ENCODE assay signal across 2 cellular contexts in genomic region chr1:25879675-25880074, GRCh38.
TF ChIP-seq lines count a peak whose summit lies in the region.

No MANE protein-coding gene starts in this region.

TF ChIP-seq in Ishikawa, 13 proteins besides CTCF, POLR2A, EP300 and RAD21:
- TF ChIP-seq FOXM1 (IDR thresholded peaks at IDR 0.05; ENCODE audit: borderline replicate concordance, low read depth) (peak; percentile 46; the same call in 1 of the 2 replicates), TCF12 (IDR thresholded peaks at IDR 0.05; ENCODE audit: low read depth) (peak; percentile 73), TEAD4 (IDR thresholded peaks at IDR 0.05) (peak; percentile 77), USF1 (IDR thresholded peaks at IDR 0.05) (no peak)

TF ChIP-seq in K562, 482 proteins besides CTCF, POLR2A, EP300 and RAD21:
- TF ChIP-seq MAFG (tag; conservative IDR thresholded peaks at IDR 0.05): no peak
- no peak for TF ChIP-seq THAP12 (CRISPR knock-in tag; IDR thresholded peaks at IDR 0.05)
- no peak for TF ChIP-seq ZNF263 (CRISPR knock-in tag; IDR thresholded peaks at IDR 0.05; ENCODE audit: borderline replicate concordance)
- no peak for TF ChIP-seq CBX5 (IDR thresholded peaks at IDR 0.05; ENCODE audit: borderline replicate concordance, low read depth)
- TF ChIP-seq MAZ (CRISPR knock-in tag; conservative IDR thresholded peaks at IDR 0.05 in 1 of 2, IDR thresholded peaks at IDR 0.05 in 1 of 2): 0 out of 4 replicates have a peak, but pooled peaks of 1 of the 2 experiments have one; percentile 38
- peak; percentile 23; the same call in 1 of the 2 replicates for TF ChIP-seq RREB1 (CRISPR knock-in tag; IDR thresholded peaks at IDR 0.05)
- TF ChIP-seq ETV1 (tag; conservative IDR thresholded peaks at IDR 0.05; ENCODE audit: low read depth): no peak
- 0 out of 2 replicates have a peak, but pooled peaks have one; percentile 27 for TF ChIP-seq ETS1 (conservative IDR thresholded peaks at IDR 0.05; ENCODE audit: control insufficient read depth, low read depth, low read length)
- TF ChIP-seq TFAP4 (CRISPR knock-in tag; IDR thresholded peaks at IDR 0.05; ENCODE audit: borderline replicate concordance): 0 out of 2 replicates have a peak, but pooled peaks have one; percentile 29
- 0 out of 2 replicates have a peak, but pooled peaks have one; percentile 21 for TF ChIP-seq ZNF224 (CRISPR knock-in tag; IDR thresholded peaks at IDR 0.05)
- TF ChIP-seq ZNF184 (CRISPR knock-in tag; IDR thresholded peaks at IDR 0.05): no peak
- no peak for TF ChIP-seq RNF2 (IDR thresholded peaks at IDR 0.05)
- peak; percentile 37; the same call in 1 of the 2 replicates for TF ChIP-seq ZBTB43 (CRISPR knock-in tag; IDR thresholded peaks at IDR 0.05)
- TF ChIP-seq ELK3 (CRISPR knock-in tag; IDR thresholded peaks at IDR 0.05): no peak
- TF ChIP-seq MYC (IDR thresholded peaks at IDR 0.05; ENCODE audit: low read depth, low read length): peak; percentile 45; the same call in 1 of the 2 replicates
- no peak for TF ChIP-seq MYC (CRISPR knock-in tag; IDR thresholded peaks at IDR 0.05; ENCODE audit: borderline replicate concordance, low read depth)
- TF ChIP-seq ZNF3 (CRISPR knock-in tag; IDR thresholded peaks at IDR 0.05): no peak
- no peak for TF ChIP-seq ZNF589 (CRISPR knock-in tag; IDR thresholded peaks at IDR 0.05; ENCODE audit: low read depth)
- 0 out of 2 replicates have a peak, but pooled peaks have one; percentile 27 for TF ChIP-seq ARID1B (IDR thresholded peaks at IDR 0.05)
